In genomic region chr20:53013183-53013582, GRCh38 we compare ENCODE assay signal across 26 cellular contexts. TPM values are rescaled to one million over a fixed set of nuclear protein-coding genes. Genes with fewer than 3 reads are reported as not detected.
"Had no signal": no experiment of that assay in that cellular context is flagged by ENCODE, and none has a peak within 500 bp of the region (broad histone marks: within the 10 kb centered on the region; RNA-seq: fewer than 3 reads in every experiment).

No MANE protein-coding gene starts in this region.

- H3K4me3 ChIP-seq: PC-9, Peyer's patch, SJCRH30 had no signal

- H3K27me3 ChIP-seq: Peyer's patch had no signal

- ATAC-seq: Right ventricle myocardium inferior, SK-N-SH treated with all-trans-retinoic acid at 6 μM for 48 hours had no signal

- DNase-seq: KBM-7; MV-4-11; NCI-H1092; NCI-H1105 treated with DMSO at 0.1 percent for 48 hours; NCI-H1417 treated with DMSO at 0.1 percent for 48 hours; NCI-H146; NCI-H1694 treated with DMSO at 0.1 percent for 48 hours; NCI-H1930; NCI-H2081 treated with DMSO at 0.1 percent for 48 hours; NCI-H2171; NCI-H226; NCI-H446; NCI-H510A; NCI-H524 treated with DMSO at 0.1 percent for 48 hours; NCI-H69; NCI-H774; NK-92 treated with Interleukin-12 subunit alpha and Interleukin-12 subunit beta, amount 100 ng/mL, for 24 hours; OCI-M1; PC-9; Peyer's patch; SHP77 treated with DMSO at 0.1 percent for 48 hours; SJCRH30 had no signal

- H2AFZ ChIP-seq: PC-9 had no signal

- H3K36me3 ChIP-seq: Peyer's patch, SJCRH30 had no signal

- H3K4me2 ChIP-seq: PC-9 had no signal

- H3K4me1 ChIP-seq: Peyer's patch, SJCRH30 had no signal

- H3K27ac ChIP-seq: HL-60, PC-9, Peyer's patch, SJCRH30 had no signal

- H3K9me3 ChIP-seq: Peyer's patch, SJCRH30 had no signal

RNA-seq across cellular contexts. Expression of gene TSHZ2, which starts 41.0 kb away (rescaled TPM):
- total RNA-seq: LHCN-M2, PC-9, SJCRH30 had no signal
